In genomic region chr1:177206831-177207230, GRCh38 we compare ENCODE assay signal across 25 cellular contexts. TPM values are rescaled to one million over a fixed set of nuclear protein-coding genes. Genes with fewer than 3 reads are reported as not detected.
"Had no signal": no experiment of that assay in that cellular context is flagged by ENCODE, and none has a peak within 500 bp of the region (broad histone marks: within the 10 kb centered on the region; RNA-seq: fewer than 3 reads in every experiment).

No MANE protein-coding gene starts in this region.

- ATAC-seq: left lobe of liver had no signal

- DNase-seq: activated CD4-positive, alpha-beta T cell treated with anti-CD3 and anti-CD28 coated beads, Interleukin-2, amount 50 U/mL, for 1 hour; activated CD4-positive, CD25-positive, alpha-beta regulatory T cell treated with anti-CD3 and anti-CD28 coated beads, Interleukin-2, amount 50 U/mL, for 72 hours; activated CD8-positive, alpha-beta memory T cell treated with anti-CD3 and anti-CD28 coated beads, Interleukin-2, amount 50 U/mL, for 48 hours; activated effector memory CD4-positive, alpha-beta T cell treated with Interleukin-2 at 50 U/mL for 16 hours; activated T-cell treated with anti-CD3 and anti-CD28 coated beads, Interleukin-2, amount 50 U/mL, for 48 hours; cerebellar nuclear complex; effector CD8-positive, alpha-beta T cell; kidney; midbrain; stimulated activated CD4-positive, alpha-beta T cell treated with anti-CD3 and anti-CD28 coated beads, Interleukin-4, amount 100 ng/mL, for 1 hour; stomach; trophoblast cell had no signal

- H3K27me3 ChIP-seq: ascending aorta, breast epithelium, esophagus muscularis mucosa, right atrium auricular region, stomach, vagina had no signal

- H3K36me3 Mint-ChIP-seq: activated naive CD4-positive, alpha-beta T cell treated with anti-CD3 and anti-CD28 coated beads, Interleukin-2, amount 50 U/mL, for 24 hours had no signal

- H3K4me3 Mint-ChIP-seq: activated naive CD4-positive, alpha-beta T cell treated with anti-CD3 and anti-CD28 coated beads, Interleukin-2, amount 50 U/mL, for 24 hours; neural crest cell; T-helper 1 cell treated with Interleukin-12 subunit alpha and Interleukin-12 subunit beta and Interleukin-4 antibody, amounts not matched to agents 30 μg/mL and 1 μg/mL, for 36 hours had no signal

- H3K4me1 ChIP-seq: ascending aorta, breast epithelium, vagina had no signal

- H3K27ac ChIP-seq: ascending aorta, breast epithelium, esophagus muscularis mucosa, right atrium auricular region, skin epidermis, stomach, vagina had no signal

- H3K27ac Mint-ChIP-seq: activated naive CD4-positive, alpha-beta T cell treated with anti-CD3 and anti-CD28 coated beads, Interleukin-2, amount 50 U/mL, for 24 hours; progenitor cell of endocrine pancreas; T-helper 1 cell treated with Interleukin-12 subunit alpha and Interleukin-12 subunit beta and Interleukin-4 antibody, amounts not matched to agents 30 μg/mL and 1 μg/mL, for 36 hours had no signal

- H3K9me3 ChIP-seq: ascending aorta, breast epithelium, esophagus muscularis mucosa, right atrium auricular region, stomach, vagina had no signal

- H3K27me3 Mint-ChIP-seq: activated naive CD4-positive, alpha-beta T cell treated with anti-CD3 and anti-CD28 coated beads, Interleukin-2, amount 50 U/mL, for 24 hours; progenitor cell of endocrine pancreas had no signal

- H3K4me1 Mint-ChIP-seq: activated naive CD4-positive, alpha-beta T cell treated with anti-CD3 and anti-CD28 coated beads, Interleukin-2, amount 50 U/mL, for 24 hours had no signal

- H3K36me3 ChIP-seq: ascending aorta, breast epithelium, esophagus muscularis mucosa, right atrium auricular region, stomach, vagina had no signal

- H3K4me3 ChIP-seq: ascending aorta, breast epithelium, esophagus muscularis mucosa, right atrium auricular region, skin epidermis, stomach, vagina had no signal

RNA-seq across cellular contexts. Expression of gene BRINP2, which starts 36.1 kb away (rescaled TPM):
- total RNA-seq: kidney, lung microvascular endothelial cell, osteoblast had no signal

RNA-seq across cellular contexts. Expression of gene ASTN1, which starts 42.3 kb away (rescaled TPM):
- total RNA-seq: lung microvascular endothelial cell, osteoblast had no signal
